22 cellular contexts compared by ENCODE assay signal in the genomic region with DNA sequence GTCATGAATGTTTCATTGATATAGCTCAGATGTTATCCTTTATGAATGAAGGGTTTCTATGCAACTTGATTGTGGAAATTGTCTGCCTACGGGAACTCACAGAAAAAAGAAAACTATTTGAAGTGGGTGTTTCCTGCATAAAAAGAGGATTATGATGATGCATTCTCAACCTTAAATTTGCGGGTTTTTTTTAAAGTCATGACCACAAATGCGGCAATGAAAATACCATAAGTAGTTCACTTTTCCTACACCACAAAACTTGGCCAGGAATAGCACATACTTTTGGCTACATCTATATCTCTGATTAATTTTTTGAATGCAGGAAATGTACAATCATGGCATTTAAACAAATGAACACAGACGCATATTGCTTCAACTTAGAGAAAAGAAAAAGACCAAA.
DNase-seq lines count a peak whose midpoint lies in the region; ATAC-seq and TF ChIP-seq lines count a peak whose summit lies in the region.
"Had no signal": no experiment of that assay in that cellular context is flagged by ENCODE, and none has a peak within 500 bp of the region (broad histone marks: within the 10 kb centered on the region; RNA-seq: fewer than 3 reads in every experiment).

No MANE protein-coding gene starts in this region.

- WGBS in aorta, 2 donors, result 31 to 49% methylated on average over 4 of the region's 4 CpGs

- no peaks in the 10 kb centered on the region for H3K4me1 ChIP-seq in aorta (ENCODE audit: control insufficient read depth in 1 of 2, insufficient read depth in 2 of 2, low read length in 2 of 2)
- H3K4me1 ChIP-seq: A549 had no signal

- intact Hi-C loops in aorta (cut with DNase I), result no loop called here

- H3K4me3 ChIP-seq in astrocyte of the cerebellum (ENCODE audit: low read depth, low read length) (no peak overlapping the region), aorta (ENCODE audit: low read length in 2 of 2) (no peak overlapping the region)
- H3K4me3 ChIP-seq: A549, GM23338, MG63 had no signal

- TF ChIP-seq CTCF in astrocyte of the cerebellum (IDR thresholded peaks at IDR 0.05; ENCODE audit: low read depth, low read length, missing control alignments), result no peak

- peaks cover 0 to 1% of the 10 kb centered on the region in 2 donors for H3K27me3 ChIP-seq in aorta (ENCODE audit: control insufficient read depth in 1 of 2, insufficient read depth in 2 of 2, low read length in 1 of 2)

- H3K36me3 ChIP-seq in aorta (ENCODE audit: control insufficient read depth in 1 of 2, insufficient read depth in 2 of 2, low read length in 1 of 2), result no peaks in the 10 kb centered on the region
- H3K36me3 ChIP-seq: MG63 had no signal

- no peak for ATAC-seq in aorta (ENCODE audit: low FRiP score)
- ATAC-seq: A549, GM23338, HCT116 had no signal

- in situ Hi-C loops in SK-MEL-5 (cut with HindIII; ENCODE audit: low pct_unique_long_range_greater_than_20kb, low sequenced_read_pairs), result no loop called here
- in situ Hi-C loops in astrocyte of the cerebellum (cut with HindIII; ENCODE audit: low sequenced_read_pairs), result no loop called here

- no peak overlapping the region for H3K27ac ChIP-seq in aorta (ENCODE audit: low read depth in 1 of 2, low read length in 2 of 2)
- H3K27ac ChIP-seq: A549 had no signal

- H3K9me3 ChIP-seq in aorta (ENCODE audit: control insufficient read depth, low read length), result no peaks in the 10 kb centered on the region
- H3K9me3 ChIP-seq: A549, MG63 had no signal

- peak; percentile 35 for DNase-seq in COLO829 (ENCODE audit: low spot score)
- DNase-seq in SK-MEL-5 (ENCODE audit: low read depth, low spot score), result peak; percentile 36
- peak; percentile 57 for DNase-seq in astrocyte of the cerebellum (ENCODE audit: low read depth)
- DNase-seq in putamen (ENCODE audit: low spot score), result peak; percentile 15
- no peak for DNase-seq in Ammon's horn (ENCODE audit: low spot score)
- no peak for DNase-seq in aorta
- no peak for DNase-seq in activated CD4-positive, CD25-positive, alpha-beta regulatory T cell treated with anti-CD3 and anti-CD28 coated beads, Interleukin-2, amount 50 U/mL, for 72 hours
- no peak for DNase-seq in GF-D8 (lab: John Stamatoyannopoulos, UW)
- DNase-seq: DMS79 treated with DMSO at 0.1 percent for 48 hours; Kasumi-1; MG63; NCI-H1105; NCI-H1694; NCI-H2081 treated with DMSO at 0.1 percent for 48 hours; NCI-H510A; NCI-H748 treated with DMSO at 0.1 percent for 48 hours; NK-92 treated with Interleukin-12 subunit alpha and Interleukin-12 subunit beta, amount 100 ng/mL, for 24 hours; RPMI8226; SHP77 treated with DMSO at 0.1 percent for 48 hours had no signal

Comparison
In these comparisons a context has a peak if more than half of its experiments do, and no peak if none do; other contexts are left out.
1. DNase-seq: peak in COLO829 (single experiment), SK-MEL-5 (single experiment), astrocyte of the cerebellum (single experiment) and putamen (single experiment); none in Ammon's horn (single experiment), aorta (0 of 2), activated CD4-positive, CD25-positive, alpha-beta regulatory T cell treated with anti-CD3 and anti-CD28 coated beads, Interleukin-2, amount 50 U/mL, for 72 hours (single experiment) and GF-D8 (single experiment).